In genomic region chr1:246304468-246305259, GRCh38 we compare ENCODE assay signal across 22 cellular contexts.
"Had no signal": no experiment of that assay in that cellular context is flagged by ENCODE, and none has a peak within 500 bp of the region (broad histone marks: within the 10 kb centered on the region; RNA-seq: fewer than 3 reads in every experiment).

No MANE protein-coding gene starts in this region.

- H3K27ac Mint-ChIP-seq: activated CD8-positive, alpha-beta T cell treated with anti-CD3 and anti-CD28 coated beads for 36 hours; activated naive CD4-positive, alpha-beta T cell treated with anti-CD3 and anti-CD28 coated beads, Interleukin-2, amount 50 U/mL, for 24 hours; activated T-cell treated with anti-CD3 and anti-CD28 coated beads, Interleukin-2, amount 50 U/mL, for 72 hours; activated T-helper 2 cell treated with anti-CD3 and anti-CD28 coated beads, Interferon-gamma antibody, Interleukin-2, Interleukin-4, amounts not matched to agents 10 μg/mL and 5 μg/mL and 100 μg/mL, durations not matched to agents 14 hours and 24 hours and 36 hours; T-helper 1 cell treated with Interleukin-12 subunit alpha and Interleukin-12 subunit beta and Interleukin-4 antibody, amounts not matched to agents 30 μg/mL and 1 μg/mL, for 36 hours had no signal

- H3K4me3 Mint-ChIP-seq: activated CD8-positive, alpha-beta T cell treated with anti-CD3 and anti-CD28 coated beads for 36 hours; activated naive CD4-positive, alpha-beta T cell treated with anti-CD3 and anti-CD28 coated beads, Interleukin-2, amount 50 U/mL, for 24 hours; activated T-cell treated with anti-CD3 and anti-CD28 coated beads, Interleukin-2, amount 50 U/mL, for 72 hours; T-helper 1 cell treated with Interleukin-12 subunit alpha and Interleukin-12 subunit beta and Interleukin-4 antibody, amounts not matched to agents 30 μg/mL and 1 μg/mL, for 36 hours had no signal

- ATAC-seq: activated CD4-positive, CD25-positive, alpha-beta regulatory T cell treated with anti-CD3 and anti-CD28 coated beads, Interleukin-2, amount 50 U/mL, for 24 hours; activated CD8-positive, alpha-beta T cell treated with anti-CD3 and anti-CD28 coated beads for 36 hours; activated T-cell treated with anti-CD3 and anti-CD28 coated beads, Interleukin-2, amount 50 U/mL, for 72 hours had no signal

- H3K9me3 Mint-ChIP-seq: activated CD8-positive, alpha-beta T cell treated with anti-CD3 and anti-CD28 coated beads for 36 hours; activated naive CD4-positive, alpha-beta T cell treated with anti-CD3 and anti-CD28 coated beads, Interleukin-2, amount 50 U/mL, for 24 hours; activated T-cell treated with anti-CD3 and anti-CD28 coated beads, Interleukin-2, amount 50 U/mL, for 72 hours; activated T-helper 2 cell treated with anti-CD3 and anti-CD28 coated beads, Interferon-gamma antibody, Interleukin-2, Interleukin-4, amounts not matched to agents 10 μg/mL and 5 μg/mL and 100 μg/mL, durations not matched to agents 14 hours and 24 hours and 36 hours; T-helper 1 cell treated with Interleukin-12 subunit alpha and Interleukin-12 subunit beta and Interleukin-4 antibody, amounts not matched to agents 30 μg/mL and 1 μg/mL, for 36 hours had no signal

- DNase-seq: activated CD4-positive, alpha-beta T cell treated with anti-CD3 and anti-CD28 coated beads for 4 hours; activated CD8-positive, alpha-beta memory T cell treated with anti-CD3 and anti-CD28 coated beads, Interleukin-2, amount 50 U/mL, for 4 hours; activated CD8-positive, alpha-beta T cell treated with anti-CD3 and anti-CD28 coated beads for 36 hours; activated T-cell treated with anti-CD3 and anti-CD28 coated beads, Interleukin-2, amount 50 U/mL, for 72 hours; aorta; caudate nucleus; KG1; NCI-H1048; NCI-H2029; NCI-H2107; NCI-H446; NCI-H526; NCI-H774; Peyer's patch; SHP77 had no signal

- H3K27ac ChIP-seq: breast epithelium, Peyer's patch, RWPE1, SJSA1 had no signal

- H3K4me3 ChIP-seq: breast epithelium, Peyer's patch, SJSA1 had no signal

- H3K4me1 Mint-ChIP-seq: activated naive CD4-positive, alpha-beta T cell treated with anti-CD3 and anti-CD28 coated beads, Interleukin-2, amount 50 U/mL, for 24 hours had no signal

- H3K36me3 ChIP-seq: breast epithelium, Peyer's patch, SJSA1 had no signal

- H3K27me3 Mint-ChIP-seq: activated CD8-positive, alpha-beta T cell treated with anti-CD3 and anti-CD28 coated beads for 36 hours; activated naive CD4-positive, alpha-beta T cell treated with anti-CD3 and anti-CD28 coated beads, Interleukin-2, amount 50 U/mL, for 24 hours had no signal

- H3K27me3 ChIP-seq: breast epithelium, Peyer's patch, SJSA1 had no signal

- H3K4me1 ChIP-seq: Peyer's patch, SJSA1 had no signal

- H3K9me3 ChIP-seq: breast epithelium, Peyer's patch, SJSA1 had no signal
